In the genomic region with DNA sequence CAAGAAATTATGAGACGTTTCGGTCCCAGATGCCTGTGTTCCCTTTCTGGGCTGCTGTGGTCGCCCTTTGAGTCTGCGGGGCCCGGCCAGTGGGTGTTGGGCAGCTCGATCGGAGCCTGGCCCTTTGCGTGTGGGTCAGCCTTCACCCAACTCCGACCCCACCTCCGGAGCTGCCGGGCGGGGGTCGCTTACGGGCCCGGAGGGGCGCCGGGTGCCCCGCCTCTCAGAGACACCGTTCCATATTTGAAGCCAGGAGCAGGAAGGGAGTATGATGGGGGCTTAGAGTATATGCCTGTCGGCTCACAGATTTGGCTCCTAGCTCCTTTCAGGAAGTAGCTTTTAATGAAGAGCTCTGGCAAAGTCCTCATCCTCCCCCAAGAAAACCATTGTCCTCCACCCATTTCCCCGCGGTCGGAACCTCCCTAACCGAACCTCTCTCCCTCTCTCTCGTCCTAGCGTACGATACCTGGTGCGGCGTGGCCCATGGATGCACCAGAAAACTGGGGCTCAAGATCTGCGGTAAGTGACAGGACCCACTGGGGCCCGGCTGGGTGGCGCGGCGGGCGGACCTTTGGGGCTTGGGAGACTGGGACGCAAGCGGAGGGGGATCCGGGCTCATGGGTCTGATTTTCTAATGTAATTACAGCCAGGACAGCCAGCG, we compare ENCODE assay signal across 11 cellular contexts. TPM values are rescaled to one million over a fixed set of nuclear protein-coding genes. Genes with fewer than 3 reads are reported as not detected.
DNase-seq lines count a peak whose midpoint lies in the region; ATAC-seq and TF ChIP-seq lines count a peak whose summit lies in the region.
"Had no signal": no experiment of that assay in that cellular context is flagged by ENCODE, and none has a peak within 500 bp of the region (broad histone marks: within the 10 kb centered on the region; RNA-seq: fewer than 3 reads in every experiment).

No MANE protein-coding gene starts in this region.

- TF ChIP-seq EP300 in neural cell (conservative IDR thresholded peaks at IDR 0.05; ENCODE audit: poor library complexity, severe bottlenecking), result no peak

- TF ChIP-seq CTCF in dorsolateral prefrontal cortex (IDR thresholded peaks at IDR 0.05 in 54 of 56, conservative IDR thresholded peaks at IDR 0.05 in 2 of 56; ENCODE audit: low read depth in 1 of 56, partially characterized antibody in 56 of 56) (no peak), neural cell (IDR thresholded peaks at IDR 0.05; ENCODE audit: poor library complexity, severe bottlenecking) (no peak)

- H3F3A ChIP-seq in neural cell (ENCODE audit: insufficient read depth, low read length, poor library complexity, severe bottlenecking), result no peaks in the 10 kb centered on the region

- H3K27me3 ChIP-seq in BLaER1 (peaks cover 96% of the 10 kb centered on the region), HUES48 (ENCODE audit: control insufficient read depth, insufficient read depth, low read length) (peaks cover 99% of the 10 kb centered on the region), dorsolateral prefrontal cortex (peaks cover 4 to 80% (median 70%) of the 10 kb centered on the region in 45 donors), neural cell (ENCODE audit: insufficient read depth, low read depth, low read length) (peaks cover 80% of the 10 kb centered on the region)

- intact Hi-C loops in dorsolateral prefrontal cortex (cut with DNase I), result no loop called here

- H3K9me3 ChIP-seq in BLaER1 (peaks cover 62% of the 10 kb centered on the region), HUES48 (ENCODE audit: control insufficient read depth, insufficient read depth, low read length) (no peaks in the 10 kb centered on the region), neural cell (ENCODE audit: low read length) (no peaks in the 10 kb centered on the region)

- H3K4me2 ChIP-seq in BLaER1 (peak overlapping the region; percentile 43), neural cell (ENCODE audit: low read length) (no peak overlapping the region)

- H4K20me1 ChIP-seq in BLaER1 (peaks cover 38% of the 10 kb centered on the region; the same call in 1 of the 2 replicates), neural cell (ENCODE audit: insufficient read depth) (no peaks in the 10 kb centered on the region)

- H2AFZ ChIP-seq in neural cell (ENCODE audit: low read depth, low read length), result no peak overlapping the region

- H3K4me3 ChIP-seq in BLaER1 (peak overlapping the region; percentile 31), HUES48 (ENCODE audit: low read depth, low read length) (peak overlapping the region; percentile 64), dorsolateral prefrontal cortex (peak overlapping the region in 49 of 59 donors; percentile 0 to 74 (median 57)), neural cell (ENCODE audit: low read length) (peak overlapping the region; percentile 80)

- no peaks in the 10 kb centered on the region for H3K79me2 ChIP-seq in neural cell (replicated peaks; ENCODE audit: insufficient read depth, low read length)

- H3K9me2 ChIP-seq in neural cell (ENCODE audit: insufficient read depth, low read length), result no peaks in the 10 kb centered on the region

- peaks cover 24% of the 10 kb centered on the region for H3K4me1 ChIP-seq in BLaER1
- peaks cover 34% of the 10 kb centered on the region for H3K4me1 ChIP-seq in HUES48 (ENCODE audit: control insufficient read depth, insufficient read depth, low read length)

- no peak overlapping the region for H3K27ac ChIP-seq in BLaER1
- H3K27ac ChIP-seq in HUES48 (ENCODE audit: low read depth, low read length), result no peak overlapping the region
- H3K27ac ChIP-seq in dorsolateral prefrontal cortex, result peak overlapping the region in 22 of 59 donors; percentile 13 to 68 (median 35)
- no peak overlapping the region for H3K27ac ChIP-seq in neural cell (ENCODE audit: low read length)

- TF ChIP-seq RAD21 in neural cell (conservative IDR thresholded peaks at IDR 0.05), result no peak

- DNase-seq in dorsolateral prefrontal cortex (no peak), nucleus accumbens (lab: John Stamatoyannopoulos, UW) (no peak), NAMALWA (ENCODE audit: low spot score) (no peak), mesenteric fat pad (ENCODE audit: low spot score) (no peak)
- DNase-seq: DMS 273 treated with DMSO at 0.1 percent for 48 hours, NCI-H187 had no signal

- no peak for ATAC-seq in GM19455 (IDR thresholded peaks at IDR 0.05; ENCODE audit: unreplicated experiment)

- H3K9ac ChIP-seq in BLaER1 (no peak overlapping the region), HUES48 (ENCODE audit: low read depth, low read length) (no peak overlapping the region), neural cell (ENCODE audit: low read length) (peak overlapping the region; percentile 54)

- H3K36me3 ChIP-seq in BLaER1 (no peaks in the 10 kb centered on the region), HUES48 (ENCODE audit: control insufficient read depth, insufficient read depth, low read length) (no peaks in the 10 kb centered on the region), neural cell (ENCODE audit: insufficient read depth, low read length) (no peaks in the 10 kb centered on the region)

TF ChIP-seq in neural cell, 6 proteins besides CTCF, POLR2A, EP300 and RAD21:
- TF ChIP-seq MXI1 (conservative IDR thresholded peaks at IDR 0.05; ENCODE audit: poor library complexity, severe bottlenecking) (no peak), EZH2 (IDR thresholded peaks at IDR 0.05; ENCODE audit: borderline replicate concordance, insufficient read depth, low read length, poor library complexity, severe bottlenecking) (no peak), TAF1 (IDR thresholded peaks at IDR 0.05; ENCODE audit: low read depth) (no peak), REST (IDR thresholded peaks at IDR 0.05; ENCODE audit: borderline replicate concordance) (no peak), POLR2AphosphoS5 (IDR thresholded peaks at IDR 0.05) (no peak), SMC3 (conservative IDR thresholded peaks at IDR 0.05; ENCODE audit: poor library complexity) (no peak)

RNA-seq across cellular contexts. Expression of gene GAD1, which starts 5.1 kb away (rescaled TPM):
- total RNA-seq in dorsolateral prefrontal cortex (100 to 1,000 TPM in 53 of 120 experiments, 10 to 100 TPM in 67; 22.4 to 164 (median 94.0) TPM), mesenteric fat pad (not detected)
- 56.3 and 66.4 TPM in 2 replicates for polyA plus RNA-seq in neural cell
- polyA minus RNA-seq in neural cell, result 40.2 and 43.4 TPM in 2 replicates

RNA-seq across cellular contexts. Expression of gene ERICH2, which starts 51.6 kb away (rescaled TPM):
- total RNA-seq in dorsolateral prefrontal cortex (1 to 10 TPM in 87 of 120 experiments, under 1 TPM in 13, not detected in 20; 0.84 to 5.8 (median 1.9) TPM), mesenteric fat pad (not detected)
- polyA plus RNA-seq in neural cell, result 1.3 TPM in 1 of 2 replicates, not detected in the other
- not detected in 2 replicates for polyA minus RNA-seq in neural cell
- total RNA-seq: pulmonary artery endothelial cell had no signal

Comparison
In these comparisons a context has a peak if more than half of its experiments do, and no peak if none do; other contexts are left out.
1. RNA of gene GAD1, which starts 5.1 kb away (total RNA-seq): 22.4 to 164 TPM in dorsolateral prefrontal cortex; not detected in mesenteric fat pad (single experiment); every median in the first group is over 10 times any median in the second.
2. Peak in every context shown above with its lines, with median percentiles within 50 percentile points of each other: H3K4me3 ChIP-seq.